ENCODE assay signal across 16 cellular contexts in the genomic region with DNA sequence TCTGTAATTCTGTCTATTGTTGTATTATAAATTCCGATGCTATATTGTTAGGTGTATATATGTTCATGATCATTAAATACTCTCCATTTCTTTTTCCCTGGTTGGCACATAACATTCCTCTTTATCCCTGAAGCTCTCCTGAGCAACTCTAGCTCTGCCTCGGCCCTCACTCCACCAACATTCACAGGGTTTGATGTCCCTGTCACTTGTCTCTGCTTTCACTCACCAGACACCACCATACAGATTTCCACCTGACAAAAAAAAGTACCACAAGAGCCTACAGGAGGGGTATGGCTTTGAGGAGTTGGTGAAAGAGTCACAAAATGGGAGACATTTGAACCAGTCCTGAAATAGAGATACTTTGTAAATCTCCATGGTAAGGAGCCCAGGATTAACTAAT. TPM values are rescaled to one million over a fixed set of nuclear protein-coding genes. Genes with fewer than 3 reads are reported as not detected.
DNase-seq lines count a peak whose midpoint lies in the region; ATAC-seq and TF ChIP-seq lines count a peak whose summit lies in the region.
"Had no signal": no experiment of that assay in that cellular context is flagged by ENCODE, and none has a peak within 500 bp of the region (broad histone marks: within the 10 kb centered on the region; RNA-seq: fewer than 3 reads in every experiment).

No MANE protein-coding gene starts in this region.

- no peak for ATAC-seq in natural killer cell treated with Interleukin-12 subunit alpha and Interleukin-12 subunit beta and Interleukin-15 and Interleukin-18, amount 100 ng/mL, for 72 hours
- no peak for ATAC-seq in natural killer cell
- ATAC-seq: A549; CD8-positive, alpha-beta T cell; GM23338 had no signal

- no peaks in the 10 kb centered on the region for H3K36me3 Mint-ChIP-seq in natural killer cell treated with Interleukin-12 subunit alpha and Interleukin-12 subunit beta and Interleukin-15 and Interleukin-18, amount 100 ng/mL, for 72 hours
- H3K36me3 Mint-ChIP-seq in natural killer cell, result no peaks in the 10 kb centered on the region
- H3K36me3 Mint-ChIP-seq: CD8-positive, alpha-beta T cell had no signal

- no peak overlapping the region for H3K4me3 Mint-ChIP-seq in natural killer cell treated with Interleukin-12 subunit alpha and Interleukin-12 subunit beta and Interleukin-15 and Interleukin-18, amount 100 ng/mL, for 72 hours
- no peak overlapping the region for H3K4me3 Mint-ChIP-seq in natural killer cell
- H3K4me3 Mint-ChIP-seq: CD8-positive, alpha-beta T cell; GM23338 had no signal

- H3K4me1 Mint-ChIP-seq in natural killer cell treated with Interleukin-12 subunit alpha and Interleukin-12 subunit beta and Interleukin-15 and Interleukin-18, amount 100 ng/mL, for 72 hours (ENCODE audit: low read depth in 2 of 2), result peaks cover 7 to 9% of the 10 kb centered on the region in 2 donors
- H3K4me1 Mint-ChIP-seq in natural killer cell, result peaks cover 10 to 15% of the 10 kb centered on the region in 2 donors
- H3K4me1 Mint-ChIP-seq: CD14-positive monocyte had no signal

- intact Hi-C loops in natural killer cell (cut with micrococcal nuclease), result no loop called here
- intact Hi-C loops in cardiac septum (cut with DNase I), result no loop called here

- H3K9me3 Mint-ChIP-seq in natural killer cell treated with Interleukin-12 subunit alpha and Interleukin-12 subunit beta and Interleukin-15 and Interleukin-18, amount 100 ng/mL, for 72 hours, result no peaks in the 10 kb centered on the region
- H3K9me3 Mint-ChIP-seq in natural killer cell, result no peaks in the 10 kb centered on the region
- H3K9me3 Mint-ChIP-seq: CD8-positive, alpha-beta T cell had no signal

- no peak for TF ChIP-seq CTCF in natural killer cell (IDR thresholded peaks at IDR 0.05)

- H3K27me3 Mint-ChIP-seq in natural killer cell treated with Interleukin-12 subunit alpha and Interleukin-12 subunit beta and Interleukin-15 and Interleukin-18, amount 100 ng/mL, for 72 hours, result peaks cover 38 to 64% of the 10 kb centered on the region in 2 donors
- H3K27me3 Mint-ChIP-seq in natural killer cell (ENCODE audit: low read depth in 2 of 2), result peaks cover 58 to 59% of the 10 kb centered on the region in 2 donors

- DNase-seq in natural killer cell treated with Interleukin-12 subunit alpha and Interleukin-12 subunit beta and Interleukin-15 and Interleukin-18, amount 100 ng/mL, for 72 hours (ENCODE audit: low spot score), result peak; percentile 10
- no peak for DNase-seq in natural killer cell
- DNase-seq in cardiac septum (ENCODE audit: low spot score), result peak; percentile 12
- peak; percentile 32 for DNase-seq in islet precursor cell
- DNase-seq in NCI-H1048 (lab: John Stamatoyannopoulos, UW), result no peak
- DNase-seq in retina, result no peak
- DNase-seq: CD8-positive, alpha-beta T cell; COR-L47; DMS53; GF-D8; H7; IMR-90 had no signal

- no peak overlapping the region for H3K27ac Mint-ChIP-seq in natural killer cell treated with Interleukin-12 subunit alpha and Interleukin-12 subunit beta and Interleukin-15 and Interleukin-18, amount 100 ng/mL, for 72 hours
- H3K27ac Mint-ChIP-seq in natural killer cell, result no peak overlapping the region
- H3K27ac Mint-ChIP-seq: CD14-positive monocyte; CD8-positive, alpha-beta T cell; GM23338 had no signal

RNA-seq across cellular contexts. Expression of a gene that starts 8.8 kb away (rescaled TPM):
- total RNA-seq in natural killer cell treated with Interleukin-12 subunit alpha and Interleukin-12 subunit beta and Interleukin-15 and Interleukin-18, amount 100 ng/mL, for 72 hours, result not detected
- total RNA-seq in natural killer cell (not detected), cardiac septum (not detected)
- total RNA-seq: CD8-positive, alpha-beta T cell; HT-29; IMR-90 had no signal

RNA-seq across cellular contexts. Expression of a gene that starts 23.2 kb away (rescaled TPM):
- total RNA-seq in natural killer cell treated with Interleukin-12 subunit alpha and Interleukin-12 subunit beta and Interleukin-15 and Interleukin-18, amount 100 ng/mL, for 72 hours, result not detected
- total RNA-seq in natural killer cell, result not detected
- not detected for total RNA-seq in cardiac septum
- total RNA-seq: CD8-positive, alpha-beta T cell; GM23338; H7; HT-29; IMR-90 had no signal

RNA-seq across cellular contexts. Expression of a gene that starts 38.2 kb away (rescaled TPM):
- total RNA-seq in natural killer cell treated with Interleukin-12 subunit alpha and Interleukin-12 subunit beta and Interleukin-15 and Interleukin-18, amount 100 ng/mL, for 72 hours, result not detected
- total RNA-seq in natural killer cell (not detected), cardiac septum (not detected)
- total RNA-seq: CD8-positive, alpha-beta T cell; GM23338; HT-29; IMR-90 had no signal

RNA-seq across cellular contexts. Expression of a gene that starts 53.4 kb away (rescaled TPM):
- total RNA-seq in natural killer cell treated with Interleukin-12 subunit alpha and Interleukin-12 subunit beta and Interleukin-15 and Interleukin-18, amount 100 ng/mL, for 72 hours, result not detected
- not detected for total RNA-seq in natural killer cell
- not detected for total RNA-seq in cardiac septum
- total RNA-seq: CD8-positive, alpha-beta T cell; GM23338; H7; HT-29; IMR-90 had no signal

Comparison
In these comparisons a context has a peak if more than half of its experiments do, and no peak if none do; other contexts are left out.
1. DNase-seq: peak in natural killer cell treated with Interleukin-12 subunit alpha and Interleukin-12 subunit beta and Interleukin-15 and Interleukin-18, amount 100 ng/mL, for 72 hours (single experiment), cardiac septum (single experiment) and islet precursor cell (single experiment); none in natural killer cell (single experiment), NCI-H1048 (single experiment) and retina (single experiment).